ENCODE assay signal across 8 cellular contexts in genomic region chr3:187669675-187670504, GRCh38. TPM values are rescaled to one million over a fixed set of nuclear protein-coding genes. Genes with fewer than 3 reads are reported as not detected.
DNase-seq lines count a peak whose midpoint lies in the region; ATAC-seq, FAIRE-seq and TF ChIP-seq lines count a peak whose summit lies in the region.

Gene SST, minus strand, starts transcription at chr3:187670394. Its CDS starts 103 bp downstream, at chr3:187670291.

- H2BK20ac ChIP-seq in H1 (ENCODE audit: low read length), result no peak within 1 kb of the TSS

- H3K27me3 ChIP-seq in H1 (replicated peaks in 1 of 4; ENCODE audit: control insufficient read depth in 3 of 4, extremely low read depth in 1 of 4, insufficient read depth in 3 of 4, low read length in 3 of 4), result peaks cover 1 to 14% (median 7%) of the 10 kb centered on the region in 4 experiments; a peak in 5 of 7 replicates

- peak; percentile 81 for FAIRE-seq in H1 (lab: Jason Lieb, UNC)

- no peak within 1 kb of the TSS for H3K18ac ChIP-seq in H1 (ENCODE audit: extremely low read depth, low read length)

- H2AK5ac ChIP-seq in H1 (ENCODE audit: low read depth, low read length), result no peak within 1 kb of the TSS

- CTCF ChIA-PET in H1 (lab: Charles Lee; ENCODE audit: partially characterized antibody), result interaction anchor here (0.6 to 20.1 kb wide), 12 partner anchors 9 to 450 kb away, joined by 3 to 947 read pairs (median 3); no protein-coding TSS in a partner anchor

- H3K9ac ChIP-seq in H1 (replicated peaks in 1 of 4; ENCODE audit: extremely low read depth in 1 of 4, low read depth in 3 of 4, low read length in 3 of 4), result no peak within 1 kb of the TSS

- no peak within 1 kb of the TSS for H4K8ac ChIP-seq in H1 (ENCODE audit: extremely low read depth, insufficient read depth, low read length)

- POLR2A ChIA-PET in H1 (lab: Charles Lee; ENCODE audit: partially characterized antibody), result interaction anchor here (0.8 to 1.7 kb wide), 2 partner anchors 360 to 395 kb away, joined by 3 read pairs; no protein-coding TSS in a partner anchor

- H3K36me3 ChIP-seq in H1 (ENCODE audit: control insufficient read depth in 2 of 4, insufficient read depth in 4 of 4, low read length in 3 of 4), result no peaks in the 10 kb centered on the region

- H3K27ac ChIP-seq in H1 (ENCODE audit: low read depth, low read length), result no peak within 1 kb of the TSS

- no peak within 1 kb of the TSS; the same call in 1 of the 2 replicates for H2BK12ac ChIP-seq in H1 (ENCODE audit: low read depth, low read length)

- no peak within 1 kb of the TSS for H2BK120ac ChIP-seq in H1 (replicated peaks; ENCODE audit: low read depth, low read length)

- no peak for ATAC-seq in GM18520 (IDR thresholded peaks at IDR 0.05; ENCODE audit: unreplicated experiment)
- no peak for ATAC-seq in GM21390 (IDR thresholded peaks at IDR 0.05; ENCODE audit: unreplicated experiment)

- no peak for TF ChIP-seq EP300 in H1 (IDR thresholded peaks at IDR 0.05; ENCODE audit: borderline replicate concordance in 1 of 2, low read depth in 2 of 2, low read length in 2 of 2)

- peak within 1 kb of the TSS in 3 of 4 experiments; percentile 28 to 53 (median 37); a peak in 5 of 8 replicates for H3K4me3 ChIP-seq in H1 (ENCODE audit: extremely low read depth in 1 of 4, insufficient read depth in 2 of 4, low read depth in 3 of 4, low read length in 4 of 4)

- TF ChIP-seq POLR2A in H1 (IDR thresholded peaks at IDR 0.05; ENCODE audit: control extremely low read depth in 1 of 2, low read depth in 2 of 2, low read length in 2 of 2), result no peak

- TF ChIP-seq RAD21 in H1 (IDR thresholded peaks at IDR 0.05 in 1 of 2, conservative IDR thresholded peaks at IDR 0.05 in 1 of 2; ENCODE audit: low read depth in 2 of 2, low read length in 2 of 2), result peak; percentile 14 to 16; a peak in 2 of 4 replicates

- peaks cover 2% of the 10 kb centered on the region; the same call in 1 of the 2 replicates for H3K23me2 ChIP-seq in H1 (ENCODE audit: low read depth, low read length)

- no peak within 1 kb of the TSS for H3K56ac ChIP-seq in H1 (replicated peaks; ENCODE audit: insufficient read length, low read depth, low read length)

- 18% methylated on average over 46 of the region's 46 CpGs; no CpG with 5 or more reads in 1 of the 2 experiments for WGBS in H1 (ENCODE audit: extremely low coverage in 1 of 2, insufficient coverage in 1 of 2, insufficient read length in 1 of 2, insufficient replicate concordance in 2 of 2, low coverage in 1 of 2, low lambda C conversion rate in 2 of 2, missing lambda C conversion rate in 1 of 2), 2 experiments

- no peaks in the 10 kb centered on the region for H3K79me1 ChIP-seq in H1 (ENCODE audit: low read depth, low read length)

- TF ChIP-seq CTCF in H1 (IDR thresholded peaks at IDR 0.05; ENCODE audit: control extremely low read depth in 1 of 3, insufficient read depth in 1 of 3, low read depth in 1 of 3, low read length in 3 of 3) (no peak), GM20000 (IDR thresholded peaks at IDR 0.05; ENCODE audit: extremely low read depth, missing control alignments) (no peak)

- H4K20me1 ChIP-seq in H1 (replicated peaks in 1 of 2; ENCODE audit: control insufficient read depth in 1 of 2, insufficient read depth in 2 of 2, low read length in 2 of 2), result peaks cover 0 to 1% of the 10 kb centered on the region in 2 experiments

- peak; percentile 57 for DNase-seq in Daoy (ENCODE audit: low read depth)
- DNase-seq in NCI-H460 (ENCODE audit: extremely low read depth, low read depth), result peak; percentile 21
- DNase-seq in H1 (ENCODE audit: low read depth in 1 of 2, low spot score in 2 of 2), result peak in 1 of 2 experiments; percentile 85
- DNase-seq in myocyte (ENCODE audit: low read depth), result peak; percentile 57
- no peak for DNase-seq in NCI-H146 treated with DMSO at 0.1 percent for 48 hours (lab: John Stamatoyannopoulos, UW; ENCODE audit: unreplicated experiment)
- DNase-seq in GM20000 (ENCODE audit: low spot score), result no peak

- no peaks in the 10 kb centered on the region for H3K9me3 ChIP-seq in H1 (ENCODE audit: insufficient read depth in 2 of 2, low read depth in 1 of 2, low read length in 1 of 2)

- H4K91ac ChIP-seq in H1 (replicated peaks; ENCODE audit: insufficient read length, low read length), result no peak within 1 kb of the TSS

- H4K5ac ChIP-seq in H1 (ENCODE audit: insufficient read length, low read depth, low read length), result no peak within 1 kb of the TSS

- peaks cover 0 to 3% (median 0%) of the 10 kb centered on the region in 4 experiments; a peak in 1 of 7 replicates for H3K4me1 ChIP-seq in H1 (replicated peaks in 1 of 4; ENCODE audit: control insufficient read depth in 3 of 4, insufficient read depth in 4 of 4, low read length in 3 of 4)

- H2BK15ac ChIP-seq in H1 (ENCODE audit: low read length), result no peak within 1 kb of the TSS

- H3K4me2 ChIP-seq in H1 (ENCODE audit: insufficient read depth in 1 of 2, low read depth in 2 of 2, low read length in 2 of 2), result peak within 1 kb of the TSS; percentile 51 to 69

- no peaks in the 10 kb centered on the region for H3K79me2 ChIP-seq in H1 (ENCODE audit: control insufficient read depth in 1 of 2, insufficient read depth in 2 of 2, low read length in 2 of 2)

- no peak within 1 kb of the TSS for H3K4ac ChIP-seq in H1 (replicated peaks; ENCODE audit: insufficient read length, low read depth, low read length)

- no peak within 1 kb of the TSS for H2BK5ac ChIP-seq in H1 (ENCODE audit: low read depth, low read length)

- no peak within 1 kb of the TSS for H3K14ac ChIP-seq in H1 (ENCODE audit: insufficient read length)

- H2AFZ ChIP-seq in H1 (ENCODE audit: low read length), result no peak within 1 kb of the TSS

- H3K23ac ChIP-seq in H1 (ENCODE audit: insufficient read length), result no peak within 1 kb of the TSS

TF ChIP-seq in H1, 55 proteins besides CTCF, POLR2A, EP300 and RAD21 (continues in another document):
- TF ChIP-seq USF2 (IDR thresholded peaks at IDR 0.05; ENCODE audit: low read length) (no peak), CHD1 (IDR thresholded peaks at IDR 0.05; ENCODE audit: low read depth, low read length) (no peak), E2F6 (IDR thresholded peaks at IDR 0.05) (no peak), KDM1A (IDR thresholded peaks at IDR 0.05; ENCODE audit: borderline replicate concordance, low read length) (no peak), FOSL1 (IDR thresholded peaks at IDR 0.05; ENCODE audit: insufficient read depth, low read depth, low read length) (no peak), BRCA1 (IDR thresholded peaks at IDR 0.05; ENCODE audit: low read depth, low read length) (no peak), KDM5A (IDR thresholded peaks at IDR 0.05; ENCODE audit: low read length) (no peak), CHD2 (IDR thresholded peaks at IDR 0.05; ENCODE audit: low read length) (no peak), HDAC6 (IDR thresholded peaks at IDR 0.05; ENCODE audit: low read depth, low read length) (no peak), JUN (IDR thresholded peaks at IDR 0.05; ENCODE audit: low read depth, low read length) (no peak), SP2 (IDR thresholded peaks at IDR 0.05; ENCODE audit: low read length) (no peak), PHF8 (conservative IDR thresholded peaks at IDR 0.05; ENCODE audit: low read depth, low read length) (no peak), TBP (IDR thresholded peaks at IDR 0.05; ENCODE audit: low read depth, low read length) (peak; percentile 61; the same call in 1 of the 2 replicates), TEAD4 (IDR thresholded peaks at IDR 0.05; ENCODE audit: low read depth, low read length) (no peak), MAX (IDR thresholded peaks at IDR 0.05) (peak; percentile 67), SP4 (IDR thresholded peaks at IDR 0.05; ENCODE audit: low read length) (no peak), CTBP2 (IDR thresholded peaks at IDR 0.05; ENCODE audit: borderline replicate concordance, insufficient read depth, insufficient read length, low read length) (no peak), RNF2 (IDR thresholded peaks at IDR 0.05; ENCODE audit: borderline replicate concordance, low read depth, low read length, missing control alignments, poor library complexity, severe bottlenecking) (no peak), GTF2F1 (IDR thresholded peaks at IDR 0.05; ENCODE audit: borderline replicate concordance, low read depth, low read length) (no peak), TCF12 (IDR thresholded peaks at IDR 0.05; ENCODE audit: low read depth, low read length) (no peak), SP1 (IDR thresholded peaks at IDR 0.05; ENCODE audit: low read depth, low read length) (no peak)

RNA-seq across cellular contexts. Expression of gene SST, which starts in this region (rescaled TPM):
- not detected in 2 replicates for total RNA-seq in Daoy (2014; rRNA removed; shearing (Covaris generic))
- not detected in 2 replicates for total RNA-seq in NCI-H460 (2014; rRNA removed; shearing (Covaris generic))
- polyA plus RNA-seq in NCI-H460 (2014; cell fraction: nucleus; rRNA removed), result not detected in 2 replicates
- 1.3 TPM in 1 of 2 replicates, not detected in the other for total RNA-seq in H1 (2021; fragmentation: NEBNext Ultra II Directional; extraction: Animal tissue kit (Norgen Biotek cat#: 25700))
- 0.50 and 0.74 TPM in 2 replicates for polyA plus RNA-seq in H1 (2011; rRNA removed)
- polyA plus RNA-seq in H1 (2011; cell fraction: cytosol; rRNA removed), result 0.34 TPM
- not detected for polyA plus RNA-seq in H1 (2011; cell fraction: nucleus; rRNA removed)
- polyA plus RNA-seq in H1 (2012, experiment 1 of 2), result 0.46 to 0.53 TPM in 2 of 4 replicates, not detected in the others
- not detected for polyA plus RNA-seq in H1 (2012, experiment 2 of 2)
- polyA plus RNA-seq in H1 (2013, experiment 1 of 2), result 2.3 TPM
- 2.9 TPM for polyA plus RNA-seq in H1 (2013, experiment 2 of 2)
- not detected in 2 replicates for polyA minus RNA-seq in H1 (2011; rRNA and poly(A)+ RNA removed)
- not detected for polyA minus RNA-seq in H1 (2011; cell fraction: cytosol; rRNA and poly(A)+ RNA removed)
- polyA minus RNA-seq in H1 (2011; cell fraction: nucleus; rRNA and poly(A)+ RNA removed), result not detected
- not detected in 2 replicates for total RNA-seq in myocyte
- not detected for polyA plus RNA-seq in myocyte (2012)

Comparison
In these comparisons a context has a peak if more than half of its experiments do, and no peak if none do; other contexts are left out.
1. Peak in DNase-seq in Daoy; RNA of the gene not detected or under 1 TPM.
2. Peak in DNase-seq in NCI-H460; RNA of the gene not detected or under 1 TPM.
3. Peak in DNase-seq in myocyte; RNA of the gene not detected or under 1 TPM.